In the genomic region with DNA sequence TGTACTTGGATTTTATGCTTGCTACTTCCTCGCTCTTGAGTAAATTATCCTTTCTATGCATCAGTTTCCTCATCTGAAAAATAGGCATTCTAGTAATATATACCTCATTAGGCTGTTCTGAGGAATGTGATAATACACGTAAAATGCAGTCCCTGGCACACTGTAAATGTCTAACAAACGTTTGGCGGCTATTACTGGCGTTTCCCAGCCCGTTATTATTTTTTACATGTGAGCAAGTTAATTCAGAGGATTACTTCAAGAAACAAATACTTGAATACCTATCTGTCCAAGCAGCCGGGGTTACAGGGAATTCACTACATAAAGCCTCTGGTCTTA, we compare ENCODE assay signal across 8 cellular contexts. TPM values are rescaled to one million over a fixed set of nuclear protein-coding genes. Genes with fewer than 3 reads are reported as not detected.
DNase-seq lines count a peak whose midpoint lies in the region; ATAC-seq, FAIRE-seq and TF ChIP-seq lines count a peak whose summit lies in the region.

No MANE protein-coding gene starts in this region.

- H3K4me1 ChIP-seq in astrocyte (ENCODE audit: insufficient read depth, low read length) = peaks cover 17% of the 10 kb centered on the region
- H3K4me1 ChIP-seq in liver (ENCODE audit: control insufficient read depth in 4 of 4, insufficient read depth in 4 of 4, low read length in 3 of 4) = peaks cover 2 to 24% (median 22%) of the 10 kb centered on the region in 4 donors
- peaks cover 6 to 21% of the 10 kb centered on the region in 2 donors for H3K4me1 ChIP-seq in thoracic aorta (ENCODE audit: control insufficient read depth in 1 of 2, low read depth in 2 of 2)

- H3K27ac Mint-ChIP-seq in activated CD4-positive, alpha-beta T cell treated with anti-CD3 and anti-CD28 coated beads, Interleukin-2, amount 10 ng/mL, durations not matched to agents 7 days and 5 days = peak overlapping the region; percentile 100
- H3K27ac Mint-ChIP-seq in astrocyte (ENCODE audit: unreplicated experiment) = peak overlapping the region; percentile 100

- H3K27me3 ChIP-seq in astrocyte (ENCODE audit: insufficient read depth, low read length) (no peaks in the 10 kb centered on the region), liver (ENCODE audit: control insufficient read depth in 4 of 4, insufficient read depth in 4 of 4, low read length in 3 of 4) (no peaks in the 10 kb centered on the region), thoracic aorta (replicated peaks; ENCODE audit: insufficient read depth) (no peaks in the 10 kb centered on the region)

- peak overlapping the region; percentile 93 for H3K4me2 ChIP-seq in astrocyte (ENCODE audit: low read length)

- 3% methylated on average over 7 of the region's 7 CpGs for WGBS in liver

- FAIRE-seq in astrocyte (lab: Jason Lieb, UNC) = no peak

- peaks cover 58% of the 10 kb centered on the region for H3K79me2 ChIP-seq in astrocyte (ENCODE audit: insufficient read depth, low read length)

- H3K9me3 ChIP-seq in astrocyte (ENCODE audit: insufficient read depth, low read depth, low read length) = no peaks in the 10 kb centered on the region
- no peaks in the 10 kb centered on the region for H3K9me3 ChIP-seq in liver (ENCODE audit: control insufficient read depth in 4 of 4, low read length in 3 of 4)
- no peaks in the 10 kb centered on the region for H3K9me3 ChIP-seq in thoracic aorta

- TF ChIP-seq RAD21 in liver (IDR thresholded peaks at IDR 0.05) = no peak

- H4K20me1 ChIP-seq in astrocyte (ENCODE audit: insufficient read depth, low read length) = peaks cover 8% of the 10 kb centered on the region

- no peaks in the 10 kb centered on the region for H3K27me3 Mint-ChIP-seq in activated CD4-positive, alpha-beta T cell treated with anti-CD3 and anti-CD28 coated beads, Interleukin-2, amount 10 ng/mL, durations not matched to agents 7 days and 5 days
- no peaks in the 10 kb centered on the region for H3K27me3 Mint-ChIP-seq in astrocyte (ENCODE audit: low read depth, unreplicated experiment)

- no peaks in the 10 kb centered on the region for H3K9me3 Mint-ChIP-seq in activated CD4-positive, alpha-beta T cell treated with anti-CD3 and anti-CD28 coated beads, Interleukin-2, amount 10 ng/mL, durations not matched to agents 7 days and 5 days
- no peaks in the 10 kb centered on the region for H3K9me3 Mint-ChIP-seq in astrocyte (ENCODE audit: unreplicated experiment)

- no peak for TF ChIP-seq CTCF in astrocyte (IDR thresholded peaks at IDR 0.05; ENCODE audit: insufficient read depth, low read depth, low read length)
- TF ChIP-seq CTCF in liver (IDR thresholded peaks at IDR 0.05; ENCODE audit: low read depth, low read length, missing input control) = no peak
- no peak for TF ChIP-seq CTCF in thoracic aorta (IDR thresholded peaks at IDR 0.05)

- DNase-seq in activated CD4-positive, alpha-beta T cell treated with anti-CD3 and anti-CD28 coated beads, Interleukin-2, amount 10 ng/mL, durations not matched to agents 7 days and 5 days = no peak
- no peak for DNase-seq in activated CD4-positive, alpha-beta T cell treated with anti-CD3 and anti-CD28 coated beads for 48 hours
- no peak for DNase-seq in astrocyte (ENCODE audit: low read depth)
- DNase-seq in thoracic aorta (ENCODE audit: low spot score) = no peak
- no peak for DNase-seq in NCI-H446 (lab: John Stamatoyannopoulos, UW)
- no peak for DNase-seq in amygdala (lab: John Stamatoyannopoulos, UW)

- CTCF ChIA-PET in activated CD4-positive, alpha-beta T cell treated with anti-CD3 and anti-CD28 coated beads, Interleukin-2, amount 10 ng/mL, durations not matched to agents 7 days and 5 days (lab: Charles Lee) = interaction anchor here (1.8 kb wide), 1 partner anchor 9 kb away, joined by 8 read pairs; no protein-coding TSS in a partner anchor

- H3K4me1 Mint-ChIP-seq in activated CD4-positive, alpha-beta T cell treated with anti-CD3 and anti-CD28 coated beads, Interleukin-2, amount 10 ng/mL, durations not matched to agents 7 days and 5 days = peaks cover 53% of the 10 kb centered on the region
- peaks cover 16% of the 10 kb centered on the region for H3K4me1 Mint-ChIP-seq in astrocyte (ENCODE audit: low read depth, unreplicated experiment)

- peak overlapping the region; percentile 98 for H3K9ac ChIP-seq in astrocyte (ENCODE audit: low read length)
- peak overlapping the region; percentile 95 to 97 for H3K9ac ChIP-seq in liver (ENCODE audit: low read depth in 1 of 2, low read length in 2 of 2)

- H2AFZ ChIP-seq in astrocyte (ENCODE audit: low read depth, low read length) = peak overlapping the region; percentile 100

- POLR2A ChIA-PET in activated CD4-positive, alpha-beta T cell treated with anti-CD3 and anti-CD28 coated beads, Interleukin-2, amount 10 ng/mL, durations not matched to agents 7 days and 5 days (lab: Charles Lee) = no interaction called here

- peaks cover 11% of the 10 kb centered on the region for H3K36me3 ChIP-seq in astrocyte (ENCODE audit: insufficient read depth, low read length)
- peaks cover 0 to 14% (median 11%) of the 10 kb centered on the region in 4 donors for H3K36me3 ChIP-seq in liver (ENCODE audit: control insufficient read depth in 4 of 4, insufficient read depth in 3 of 4, low read depth in 1 of 4, low read length in 3 of 4)
- H3K36me3 ChIP-seq in thoracic aorta = peaks cover 14% of the 10 kb centered on the region

- H3K27ac ChIP-seq in astrocyte (ENCODE audit: low read depth, low read length) (peak overlapping the region; percentile 100), liver (ENCODE audit: low read depth in 1 of 2, low read length in 2 of 2) (peak overlapping the region; percentile 86 to 97), thoracic aorta (peak overlapping the region; percentile 95 to 96)

- ATAC-seq in thoracic aorta (ENCODE audit: insufficient number of reproducible peaks, low FRiP score, low read depth) (no peak), HG03469 (IDR thresholded peaks at IDR 0.05; ENCODE audit: unreplicated experiment) (no peak)

- H3K36me3 Mint-ChIP-seq in activated CD4-positive, alpha-beta T cell treated with anti-CD3 and anti-CD28 coated beads, Interleukin-2, amount 10 ng/mL, durations not matched to agents 7 days and 5 days (ENCODE audit: low read depth) = peaks cover 16% of the 10 kb centered on the region
- H3K36me3 Mint-ChIP-seq in astrocyte (ENCODE audit: low read depth, unreplicated experiment) = peaks cover 5% of the 10 kb centered on the region

- peak overlapping the region; percentile 92 for H3K4me3 ChIP-seq in astrocyte (ENCODE audit: insufficient read depth, low read depth, low read length)
- H3K4me3 ChIP-seq in liver (ENCODE audit: low read depth in 1 of 3, low read length in 3 of 3) = peak overlapping the region; percentile 57 to 95 (median 85)
- H3K4me3 ChIP-seq in thoracic aorta = peak overlapping the region; percentile 92

- H3K4me3 Mint-ChIP-seq in activated CD4-positive, alpha-beta T cell treated with anti-CD3 and anti-CD28 coated beads, Interleukin-2, amount 10 ng/mL, durations not matched to agents 7 days and 5 days = peak overlapping the region; percentile 99
- peak overlapping the region; percentile 98 for H3K4me3 Mint-ChIP-seq in astrocyte (ENCODE audit: unreplicated experiment)

TF ChIP-seq in liver, 16 proteins besides CTCF, POLR2A, EP300 and RAD21 (continues in another document):
- TF ChIP-seq HNF4A (conservative IDR thresholded peaks at IDR 0.05) (no peak), RXRA (IDR thresholded peaks at IDR 0.05) (no peak), NR2F2 (IDR thresholded peaks at IDR 0.05) (no peak), YY1 (IDR thresholded peaks at IDR 0.05) (no peak), TAF1 (conservative IDR thresholded peaks at IDR 0.05) (no peak), GABPA (IDR thresholded peaks at IDR 0.05 in 1 of 2, conservative IDR thresholded peaks at IDR 0.05 in 1 of 2) (no peak), FOXA2 (IDR thresholded peaks at IDR 0.05) (no peak), FOXA1 (IDR thresholded peaks at IDR 0.05) (no peak), SP1 (IDR thresholded peaks at IDR 0.05) (no peak), HNF4G (IDR thresholded peaks at IDR 0.05) (no peak)
- TF ChIP-seq, protein P1, sequence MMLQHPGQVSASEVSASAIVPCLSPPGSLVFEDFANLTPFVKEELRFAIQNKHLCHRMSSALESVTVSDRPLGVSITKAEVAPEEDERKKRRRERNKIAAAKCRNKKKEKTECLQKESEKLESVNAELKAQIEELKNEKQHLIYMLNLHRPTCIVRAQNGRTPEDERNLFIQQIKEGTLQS (IDR thresholded peaks at IDR 0.05) = no peak
- TF ChIP-seq, protein P2, sequence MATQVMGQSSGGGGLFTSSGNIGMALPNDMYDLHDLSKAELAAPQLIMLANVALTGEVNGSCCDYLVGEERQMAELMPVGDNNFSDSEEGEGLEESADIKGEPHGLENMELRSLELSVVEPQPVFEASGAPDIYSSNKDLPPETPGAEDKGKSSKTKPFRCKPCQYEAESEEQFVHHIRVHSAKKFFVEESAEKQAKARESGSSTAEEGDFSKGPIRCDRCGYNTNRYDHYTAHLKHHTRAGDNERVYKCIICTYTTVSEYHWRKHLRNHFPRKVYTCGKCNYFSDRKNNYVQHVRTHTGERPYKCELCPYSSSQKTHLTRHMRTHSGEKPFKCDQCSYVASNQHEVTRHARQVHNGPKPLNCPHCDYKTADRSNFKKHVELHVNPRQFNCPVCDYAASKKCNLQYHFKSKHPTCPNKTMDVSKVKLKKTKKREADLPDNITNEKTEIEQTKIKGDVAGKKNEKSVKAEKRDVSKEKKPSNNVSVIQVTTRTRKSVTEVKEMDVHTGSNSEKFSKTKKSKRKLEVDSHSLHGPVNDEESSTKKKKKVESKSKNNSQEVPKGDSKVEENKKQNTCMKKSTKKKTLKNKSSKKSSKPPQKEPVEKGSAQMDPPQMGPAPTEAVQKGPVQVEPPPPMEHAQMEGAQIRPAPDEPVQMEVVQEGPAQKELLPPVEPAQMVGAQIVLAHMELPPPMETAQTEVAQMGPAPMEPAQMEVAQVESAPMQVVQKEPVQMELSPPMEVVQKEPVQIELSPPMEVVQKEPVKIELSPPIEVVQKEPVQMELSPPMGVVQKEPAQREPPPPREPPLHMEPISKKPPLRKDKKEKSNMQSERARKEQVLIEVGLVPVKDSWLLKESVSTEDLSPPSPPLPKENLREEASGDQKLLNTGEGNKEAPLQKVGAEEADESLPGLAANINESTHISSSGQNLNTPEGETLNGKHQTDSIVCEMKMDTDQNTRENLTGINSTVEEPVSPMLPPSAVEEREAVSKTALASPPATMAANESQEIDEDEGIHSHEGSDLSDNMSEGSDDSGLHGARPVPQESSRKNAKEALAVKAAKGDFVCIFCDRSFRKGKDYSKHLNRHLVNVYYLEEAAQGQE (IDR thresholded peaks at IDR 0.05) = no peak

RNA-seq across cellular contexts. Expression of a gene that starts 0.6 kb away (rescaled TPM):
- total RNA-seq in activated CD4-positive, alpha-beta T cell treated with anti-CD3 and anti-CD28 coated beads, Interleukin-2, amount 10 ng/mL, durations not matched to agents 7 days and 5 days = 10 to 100 TPM; 23.5 to 24.5 TPM
- total RNA-seq in astrocyte (21.6 and 22.6 TPM in 2 replicates), liver (1 to 10 TPM; 8.2 TPM), thoracic aorta (10 to 100 TPM; 17.5 to 18.4 TPM)
- 1 to 10 TPM; 3.3 to 8.1 TPM for polyA plus RNA-seq in liver

RNA-seq across cellular contexts. Expression of a gene that starts 7.2 kb away (rescaled TPM):
- total RNA-seq in activated CD4-positive, alpha-beta T cell treated with anti-CD3 and anti-CD28 coated beads, Interleukin-2, amount 10 ng/mL, durations not matched to agents 7 days and 5 days = 10 to 100 TPM; 20.5 to 21.4 TPM
- total RNA-seq in astrocyte (25.1 and 26.1 TPM in 2 replicates), liver (10 to 100 TPM in 1 of 2 donors, 1 to 10 TPM in 1; 9.8 to 10.4 TPM), thoracic aorta (10 to 100 TPM; 26.0 to 30.7 TPM)
- 1 to 10 TPM; 1.8 to 3.7 TPM for polyA plus RNA-seq in liver
